2 cellular contexts compared by ENCODE assay signal in the genomic region with DNA sequence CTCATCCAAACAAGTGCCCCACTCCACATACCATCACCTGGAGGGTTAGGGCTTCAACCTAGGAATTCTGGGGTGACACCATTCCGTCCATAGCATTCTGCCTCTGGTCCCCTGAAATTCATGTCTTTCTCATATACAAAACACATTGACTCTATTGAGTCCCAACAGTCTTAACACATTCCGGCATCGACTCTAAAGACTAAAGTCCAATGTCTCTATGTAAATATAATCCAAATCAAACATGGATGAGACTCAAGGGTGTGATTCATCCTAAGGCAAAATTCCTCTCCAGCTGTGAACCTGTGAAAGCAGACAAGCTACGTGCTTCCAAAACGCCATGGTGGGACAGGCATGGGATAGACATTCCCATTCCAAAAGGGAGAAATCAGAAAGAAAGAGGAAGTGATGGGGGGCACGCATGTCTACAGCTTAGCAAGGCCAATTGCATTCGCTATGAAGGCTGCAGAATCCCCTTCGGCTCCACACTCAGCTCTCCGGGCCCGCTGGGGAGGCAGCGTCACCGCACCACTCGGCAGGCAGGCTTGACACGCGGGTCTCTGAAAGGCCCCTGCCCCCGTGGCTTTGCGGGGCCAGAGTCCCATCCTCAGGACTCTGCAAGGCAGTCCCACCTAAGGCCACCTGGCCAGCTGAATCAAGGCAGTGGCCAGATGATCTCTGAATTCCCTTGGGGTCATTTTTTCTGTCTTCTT.
TF ChIP-seq lines count a peak whose summit lies in the region.

No MANE protein-coding gene starts in this region.

TF ChIP-seq in K562, 482 proteins besides CTCF, POLR2A, EP300 and RAD21:
- TF ChIP-seq FOSL1 (tag; conservative IDR thresholded peaks at IDR 0.05) (no peak), SPI1 (IDR thresholded peaks at IDR 0.05; ENCODE audit: borderline replicate concordance, low read depth, low read length) (peak; percentile 55; the same call in 1 of the 2 replicates)
- TF ChIP-seq, protein P1, sequence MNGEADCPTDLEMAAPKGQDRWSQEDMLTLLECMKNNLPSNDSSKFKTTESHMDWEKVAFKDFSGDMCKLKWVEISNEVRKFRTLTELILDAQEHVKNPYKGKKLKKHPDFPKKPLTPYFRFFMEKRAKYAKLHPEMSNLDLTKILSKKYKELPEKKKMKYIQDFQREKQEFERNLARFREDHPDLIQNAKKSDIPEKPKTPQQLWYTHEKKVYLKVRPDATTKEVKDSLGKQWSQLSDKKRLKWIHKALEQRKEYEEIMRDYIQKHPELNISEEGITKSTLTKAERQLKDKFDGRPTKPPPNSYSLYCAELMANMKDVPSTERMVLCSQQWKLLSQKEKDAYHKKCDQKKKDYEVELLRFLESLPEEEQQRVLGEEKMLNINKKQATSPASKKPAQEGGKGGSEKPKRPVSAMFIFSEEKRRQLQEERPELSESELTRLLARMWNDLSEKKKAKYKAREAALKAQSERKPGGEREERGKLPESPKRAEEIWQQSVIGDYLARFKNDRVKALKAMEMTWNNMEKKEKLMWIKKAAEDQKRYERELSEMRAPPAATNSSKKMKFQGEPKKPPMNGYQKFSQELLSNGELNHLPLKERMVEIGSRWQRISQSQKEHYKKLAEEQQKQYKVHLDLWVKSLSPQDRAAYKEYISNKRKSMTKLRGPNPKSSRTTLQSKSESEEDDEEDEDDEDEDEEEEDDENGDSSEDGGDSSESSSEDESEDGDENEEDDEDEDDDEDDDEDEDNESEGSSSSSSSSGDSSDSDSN (IDR thresholded peaks at IDR 0.05; ENCODE audit: borderline replicate concordance in 1 of 2, low read depth in 2 of 2, low read length in 2 of 2): no peak
- TF ChIP-seq, protein P2, sequence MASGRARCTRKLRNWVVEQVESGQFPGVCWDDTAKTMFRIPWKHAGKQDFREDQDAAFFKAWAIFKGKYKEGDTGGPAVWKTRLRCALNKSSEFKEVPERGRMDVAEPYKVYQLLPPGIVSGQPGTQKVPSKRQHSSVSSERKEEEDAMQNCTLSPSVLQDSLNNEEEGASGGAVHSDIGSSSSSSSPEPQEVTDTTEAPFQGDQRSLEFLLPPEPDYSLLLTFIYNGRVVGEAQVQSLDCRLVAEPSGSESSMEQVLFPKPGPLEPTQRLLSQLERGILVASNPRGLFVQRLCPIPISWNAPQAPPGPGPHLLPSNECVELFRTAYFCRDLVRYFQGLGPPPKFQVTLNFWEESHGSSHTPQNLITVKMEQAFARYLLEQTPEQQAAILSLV (tag; IDR thresholded peaks at IDR 0.05): no peak
- TF ChIP-seq, protein P3, sequence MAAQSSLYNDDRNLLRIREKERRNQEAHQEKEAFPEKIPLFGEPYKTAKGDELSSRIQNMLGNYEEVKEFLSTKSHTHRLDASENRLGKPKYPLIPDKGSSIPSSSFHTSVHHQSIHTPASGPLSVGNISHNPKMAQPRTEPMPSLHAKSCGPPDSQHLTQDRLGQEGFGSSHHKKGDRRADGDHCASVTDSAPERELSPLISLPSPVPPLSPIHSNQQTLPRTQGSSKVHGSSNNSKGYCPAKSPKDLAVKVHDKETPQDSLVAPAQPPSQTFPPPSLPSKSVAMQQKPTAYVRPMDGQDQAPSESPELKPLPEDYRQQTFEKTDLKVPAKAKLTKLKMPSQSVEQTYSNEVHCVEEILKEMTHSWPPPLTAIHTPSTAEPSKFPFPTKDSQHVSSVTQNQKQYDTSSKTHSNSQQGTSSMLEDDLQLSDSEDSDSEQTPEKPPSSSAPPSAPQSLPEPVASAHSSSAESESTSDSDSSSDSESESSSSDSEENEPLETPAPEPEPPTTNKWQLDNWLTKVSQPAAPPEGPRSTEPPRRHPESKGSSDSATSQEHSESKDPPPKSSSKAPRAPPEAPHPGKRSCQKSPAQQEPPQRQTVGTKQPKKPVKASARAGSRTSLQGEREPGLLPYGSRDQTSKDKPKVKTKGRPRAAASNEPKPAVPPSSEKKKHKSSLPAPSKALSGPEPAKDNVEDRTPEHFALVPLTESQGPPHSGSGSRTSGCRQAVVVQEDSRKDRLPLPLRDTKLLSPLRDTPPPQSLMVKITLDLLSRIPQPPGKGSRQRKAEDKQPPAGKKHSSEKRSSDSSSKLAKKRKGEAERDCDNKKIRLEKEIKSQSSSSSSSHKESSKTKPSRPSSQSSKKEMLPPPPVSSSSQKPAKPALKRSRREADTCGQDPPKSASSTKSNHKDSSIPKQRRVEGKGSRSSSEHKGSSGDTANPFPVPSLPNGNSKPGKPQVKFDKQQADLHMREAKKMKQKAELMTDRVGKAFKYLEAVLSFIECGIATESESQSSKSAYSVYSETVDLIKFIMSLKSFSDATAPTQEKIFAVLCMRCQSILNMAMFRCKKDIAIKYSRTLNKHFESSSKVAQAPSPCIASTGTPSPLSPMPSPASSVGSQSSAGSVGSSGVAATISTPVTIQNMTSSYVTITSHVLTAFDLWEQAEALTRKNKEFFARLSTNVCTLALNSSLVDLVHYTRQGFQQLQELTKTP (IDR thresholded peaks at IDR 0.05; ENCODE audit: low read depth in 1 of 2, partially characterized antibody in 2 of 2): no peak

TF ChIP-seq in HepG2, 621 proteins besides CTCF, POLR2A, EP300 and RAD21 (continues in another document):
- peak; percentile 64; the same call in 1 of the 2 replicates for TF ChIP-seq HDAC2 (CRISPR knock-in tag; IDR thresholded peaks at IDR 0.05)
- TF ChIP-seq FOSL2 (CRISPR knock-in tag; IDR thresholded peaks at IDR 0.05): peak; percentile 90
- TF ChIP-seq NCOR1 (IDR thresholded peaks at IDR 0.05; ENCODE audit: borderline replicate concordance, low read length): peak; percentile 58; the same call in 1 of the 2 replicates
- TF ChIP-seq ZNF17 (CRISPR knock-in tag; IDR thresholded peaks at IDR 0.05): no peak
- TF ChIP-seq, protein P4, sequence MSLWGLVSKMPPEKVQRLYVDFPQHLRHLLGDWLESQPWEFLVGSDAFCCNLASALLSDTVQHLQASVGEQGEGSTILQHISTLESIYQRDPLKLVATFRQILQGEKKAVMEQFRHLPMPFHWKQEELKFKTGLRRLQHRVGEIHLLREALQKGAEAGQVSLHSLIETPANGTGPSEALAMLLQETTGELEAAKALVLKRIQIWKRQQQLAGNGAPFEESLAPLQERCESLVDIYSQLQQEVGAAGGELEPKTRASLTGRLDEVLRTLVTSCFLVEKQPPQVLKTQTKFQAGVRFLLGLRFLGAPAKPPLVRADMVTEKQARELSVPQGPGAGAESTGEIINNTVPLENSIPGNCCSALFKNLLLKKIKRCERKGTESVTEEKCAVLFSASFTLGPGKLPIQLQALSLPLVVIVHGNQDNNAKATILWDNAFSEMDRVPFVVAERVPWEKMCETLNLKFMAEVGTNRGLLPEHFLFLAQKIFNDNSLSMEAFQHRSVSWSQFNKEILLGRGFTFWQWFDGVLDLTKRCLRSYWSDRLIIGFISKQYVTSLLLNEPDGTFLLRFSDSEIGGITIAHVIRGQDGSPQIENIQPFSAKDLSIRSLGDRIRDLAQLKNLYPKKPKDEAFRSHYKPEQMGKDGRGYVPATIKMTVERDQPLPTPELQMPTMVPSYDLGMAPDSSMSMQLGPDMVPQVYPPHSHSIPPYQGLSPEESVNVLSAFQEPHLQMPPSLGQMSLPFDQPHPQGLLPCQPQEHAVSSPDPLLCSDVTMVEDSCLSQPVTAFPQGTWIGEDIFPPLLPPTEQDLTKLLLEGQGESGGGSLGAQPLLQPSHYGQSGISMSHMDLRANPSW (CRISPR knock-in tag; IDR thresholded peaks at IDR 0.05; ENCODE audit: borderline replicate concordance): no peak
- TF ChIP-seq FOSL1 (CRISPR knock-in tag; IDR thresholded peaks at IDR 0.05; ENCODE audit: borderline replicate concordance): peak; percentile 19; the same call in 1 of the 2 replicates
- TF ChIP-seq ZFY (CRISPR knock-in tag; IDR thresholded peaks at IDR 0.05): peak; percentile 31; the same call in 1 of the 2 replicates
- peak; percentile 74; the same call in 1 of the 2 replicates for TF ChIP-seq EHMT2 (IDR thresholded peaks at IDR 0.05; ENCODE audit: borderline replicate concordance, low read depth, low read length)
- TF ChIP-seq ISL2 (CRISPR knock-in tag; IDR thresholded peaks at IDR 0.05): peak; percentile 41; the same call in 1 of the 2 replicates
- peak; percentile 24; the same call in 1 of the 2 replicates for TF ChIP-seq KAT2B (IDR thresholded peaks at IDR 0.05; ENCODE audit: borderline replicate concordance, low read depth, low read length)
- TF ChIP-seq, protein P5, sequence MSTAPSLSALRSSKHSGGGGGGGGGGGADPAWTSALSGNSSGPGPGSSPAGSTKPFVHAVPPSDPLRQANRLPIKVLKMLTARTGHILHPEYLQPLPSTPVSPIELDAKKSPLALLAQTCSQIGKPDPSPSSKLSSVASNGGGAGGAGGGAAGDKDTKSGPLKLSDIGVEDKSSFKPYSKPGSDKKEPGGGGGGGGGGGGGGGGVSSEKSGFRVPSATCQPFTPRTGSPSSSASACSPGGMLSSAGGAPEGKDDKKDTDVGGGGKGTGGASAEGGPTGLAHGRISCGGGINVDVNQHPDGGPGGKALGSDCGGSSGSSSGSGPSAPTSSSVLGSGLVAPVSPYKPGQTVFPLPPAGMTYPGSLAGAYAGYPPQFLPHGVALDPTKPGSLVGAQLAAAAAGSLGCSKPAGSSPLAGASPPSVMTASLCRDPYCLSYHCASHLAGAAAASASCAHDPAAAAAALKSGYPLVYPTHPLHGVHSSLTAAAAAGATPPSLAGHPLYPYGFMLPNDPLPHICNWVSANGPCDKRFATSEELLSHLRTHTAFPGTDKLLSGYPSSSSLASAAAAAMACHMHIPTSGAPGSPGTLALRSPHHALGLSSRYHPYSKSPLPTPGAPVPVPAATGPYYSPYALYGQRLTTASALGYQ (CRISPR knock-in tag; IDR thresholded peaks at IDR 0.05): 0 out of 2 replicates have a peak, but pooled peaks have one; percentile 35
- TF ChIP-seq TBX3 (IDR thresholded peaks at IDR 0.05; ENCODE audit: borderline replicate concordance): peak; percentile 20; the same call in 1 of the 2 replicates
- TF ChIP-seq, protein P6, sequence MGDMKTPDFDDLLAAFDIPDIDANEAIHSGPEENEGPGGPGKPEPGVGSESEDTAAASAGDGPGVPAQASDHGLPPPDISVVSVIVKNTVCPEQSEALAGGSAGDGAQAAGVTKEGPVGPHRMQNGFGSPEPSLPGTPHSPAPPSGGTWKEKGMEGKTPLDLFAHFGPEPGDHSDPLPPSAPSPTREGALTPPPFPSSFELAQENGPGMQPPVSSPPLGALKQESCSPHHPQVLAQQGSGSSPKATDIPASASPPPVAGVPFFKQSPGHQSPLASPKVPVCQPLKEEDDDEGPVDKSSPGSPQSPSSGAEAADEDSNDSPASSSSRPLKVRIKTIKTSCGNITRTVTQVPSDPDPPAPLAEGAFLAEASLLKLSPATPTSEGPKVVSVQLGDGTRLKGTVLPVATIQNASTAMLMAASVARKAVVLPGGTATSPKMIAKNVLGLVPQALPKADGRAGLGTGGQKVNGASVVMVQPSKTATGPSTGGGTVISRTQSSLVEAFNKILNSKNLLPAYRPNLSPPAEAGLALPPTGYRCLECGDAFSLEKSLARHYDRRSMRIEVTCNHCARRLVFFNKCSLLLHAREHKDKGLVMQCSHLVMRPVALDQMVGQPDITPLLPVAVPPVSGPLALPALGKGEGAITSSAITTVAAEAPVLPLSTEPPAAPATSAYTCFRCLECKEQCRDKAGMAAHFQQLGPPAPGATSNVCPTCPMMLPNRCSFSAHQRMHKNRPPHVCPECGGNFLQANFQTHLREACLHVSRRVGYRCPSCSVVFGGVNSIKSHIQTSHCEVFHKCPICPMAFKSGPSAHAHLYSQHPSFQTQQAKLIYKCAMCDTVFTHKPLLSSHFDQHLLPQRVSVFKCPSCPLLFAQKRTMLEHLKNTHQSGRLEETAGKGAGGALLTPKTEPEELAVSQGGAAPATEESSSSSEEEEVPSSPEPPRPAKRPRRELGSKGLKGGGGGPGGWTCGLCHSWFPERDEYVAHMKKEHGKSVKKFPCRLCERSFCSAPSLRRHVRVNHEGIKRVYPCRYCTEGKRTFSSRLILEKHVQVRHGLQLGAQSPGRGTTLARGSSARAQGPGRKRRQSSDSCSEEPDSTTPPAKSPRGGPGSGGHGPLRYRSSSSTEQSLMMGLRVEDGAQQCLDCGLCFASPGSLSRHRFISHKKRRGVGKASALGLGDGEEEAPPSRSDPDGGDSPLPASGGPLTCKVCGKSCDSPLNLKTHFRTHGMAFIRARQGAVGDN (CRISPR knock-in tag; IDR thresholded peaks at IDR 0.05): peak; percentile 77
- TF ChIP-seq MED13 (CRISPR knock-in tag; IDR thresholded peaks at IDR 0.05): 0 out of 2 replicates have a peak, but pooled peaks have one; percentile 39
- TF ChIP-seq ONECUT2 (CRISPR knock-in tag; IDR thresholded peaks at IDR 0.05): peak; percentile 58; the same call in 1 of the 2 replicates
- peak; percentile 85; the same call in 1 of the 2 replicates for TF ChIP-seq TBX2 (CRISPR knock-in tag; IDR thresholded peaks at IDR 0.05; ENCODE audit: borderline replicate concordance)
- TF ChIP-seq SAP130 (CRISPR knock-in tag; IDR thresholded peaks at IDR 0.05; ENCODE audit: low read depth): peak; percentile 56
- TF ChIP-seq, protein P7, sequence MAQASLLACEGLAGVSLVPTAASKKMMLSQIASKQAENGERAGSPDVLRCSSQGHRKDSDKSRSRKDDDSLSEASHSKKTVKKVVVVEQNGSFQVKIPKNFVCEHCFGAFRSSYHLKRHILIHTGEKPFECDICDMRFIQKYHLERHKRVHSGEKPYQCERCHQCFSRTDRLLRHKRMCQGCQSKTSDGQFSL (CRISPR knock-in tag; IDR thresholded peaks at IDR 0.05): 0 out of 2 replicates have a peak, but pooled peaks have one; percentile 31
- TF ChIP-seq, protein P2 (CRISPR knock-in tag; IDR thresholded peaks at IDR 0.05; ENCODE audit: borderline replicate concordance): no peak
- TF ChIP-seq PHF5A (CRISPR knock-in tag; IDR thresholded peaks at IDR 0.05; ENCODE audit: low read depth, unreplicated experiment): peak; percentile 50
- TF ChIP-seq HOXA3 (CRISPR knock-in tag; IDR thresholded peaks at IDR 0.05): peak; percentile 54; the same call in 1 of the 2 replicates
- TF ChIP-seq HNF4A (CRISPR knock-in tag; IDR thresholded peaks at IDR 0.05): peak; percentile 87
- TF ChIP-seq NCOA2 (CRISPR knock-in tag; IDR thresholded peaks at IDR 0.05): peak; percentile 47; the same call in 1 of the 2 replicates
- TF ChIP-seq, protein P8, sequence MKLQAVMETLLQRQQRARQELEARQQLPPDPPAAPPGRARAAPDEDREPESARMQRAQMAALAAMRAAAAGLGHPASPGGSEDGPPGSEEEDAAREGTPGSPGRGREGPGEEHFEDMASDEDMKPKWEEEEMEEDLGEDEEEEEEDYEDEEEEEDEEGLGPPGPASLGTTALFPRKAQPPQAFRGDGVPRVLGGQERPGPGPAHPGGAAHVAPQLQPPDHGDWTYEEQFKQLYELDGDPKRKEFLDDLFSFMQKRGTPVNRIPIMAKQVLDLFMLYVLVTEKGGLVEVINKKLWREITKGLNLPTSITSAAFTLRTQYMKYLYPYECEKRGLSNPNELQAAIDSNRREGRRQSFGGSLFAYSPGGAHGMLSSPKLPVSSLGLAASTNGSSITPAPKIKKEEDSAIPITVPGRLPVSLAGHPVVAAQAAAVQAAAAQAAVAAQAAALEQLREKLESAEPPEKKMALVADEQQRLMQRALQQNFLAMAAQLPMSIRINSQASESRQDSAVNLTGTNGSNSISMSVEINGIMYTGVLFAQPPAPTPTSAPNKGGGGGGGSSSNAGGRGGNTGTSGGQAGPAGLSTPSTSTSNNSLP (IDR thresholded peaks at IDR 0.05; ENCODE audit: low read depth, low read length): peak; percentile 87
- TF ChIP-seq IKZF4 (CRISPR knock-in tag; IDR thresholded peaks at IDR 0.05; ENCODE audit: borderline replicate concordance, low read depth, not compliant biosample characterization): no peak
- no peak for TF ChIP-seq HNRNPL (IDR thresholded peaks at IDR 0.05; ENCODE audit: low read depth, low read length)
